In the genomic region with DNA sequence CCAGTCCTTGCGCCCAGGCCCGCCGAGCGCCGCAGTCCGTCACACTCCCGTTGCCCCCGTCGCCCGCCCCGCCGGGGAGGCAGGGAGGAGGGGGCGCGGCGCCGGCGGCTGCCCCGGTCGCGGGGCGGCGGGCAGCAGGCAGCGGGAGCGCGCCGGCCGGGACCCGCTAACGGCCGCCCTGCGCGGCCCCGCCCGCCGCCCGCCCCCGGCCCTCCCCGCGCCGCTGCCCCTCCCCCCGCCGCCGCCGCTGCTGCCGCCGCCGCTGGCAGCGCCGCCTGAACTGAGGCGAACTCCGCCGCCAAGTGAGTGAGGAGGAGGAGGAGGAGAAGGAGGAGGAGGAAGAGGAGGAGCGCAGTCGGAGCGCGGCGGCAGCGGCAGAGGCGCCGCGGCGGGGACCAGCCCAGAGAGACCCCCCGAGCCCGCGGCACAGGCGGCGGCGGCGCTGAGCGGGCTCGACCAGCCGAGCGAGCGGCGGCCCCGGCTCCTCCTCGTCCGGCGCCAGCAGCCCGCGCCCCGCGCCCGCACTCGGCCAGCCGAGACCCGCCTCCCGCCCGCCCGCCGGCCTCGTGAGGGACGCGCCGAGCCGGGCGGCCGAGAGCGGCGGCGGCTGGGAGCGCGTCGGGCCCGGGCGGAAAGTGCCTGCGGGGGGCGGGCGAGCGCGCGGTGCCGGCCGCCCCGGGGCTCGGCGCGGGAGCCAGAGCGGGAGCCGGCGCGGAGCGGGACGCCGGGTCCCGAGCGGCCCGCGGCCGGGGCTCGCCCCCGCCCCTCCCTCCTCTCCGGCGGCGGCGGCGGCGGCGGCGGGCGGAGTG, we compare ENCODE assay signal across 8 cellular contexts. TPM values are rescaled to one million over a fixed set of nuclear protein-coding genes. Genes with fewer than 3 reads are reported as not detected.
A peak's percentile ranks its signal among the peaks of the same experiment; 100 is the strongest.
DNase-seq lines count a peak whose midpoint lies in the region; ATAC-seq lines count a peak whose summit lies in the region.

A gene (plus strand): TSS at position 352 of the 809 bp plus-strand sequence. CDS start 476 bp downstream, outside the sequence.

- DNase-seq in NCI-H345 (lab: John Stamatoyannopoulos, UW) (peak; percentile 52), NCI-H345 treated with DMSO at 0.1 percent for 48 hours (lab: John Stamatoyannopoulos, UW; ENCODE audit: unreplicated experiment) (no peak), NCI-H510A (lab: John Stamatoyannopoulos, UW) (peak; percentile 42), mesenchymal stem cell (peak; percentile 75)
- peak; percentile 83 for DNase-seq in activated CD8-positive, alpha-beta T cell treated with anti-CD3 and anti-CD28 coated beads, Interleukin-2, amount 10 ng/mL, durations not matched to agents 7 days and 5 days
- peak; percentile 68 for DNase-seq in effector CD8-positive, alpha-beta T cell (lab: John Stamatoyannopoulos, UW)
- peak; percentile 61 for DNase-seq in stimulated activated CD8-positive, alpha-beta memory T cell treated with anti-CD3 and anti-CD28 coated beads, Interleukin-12 subunit alpha, Interleukin-12 subunit beta, amount 100 ng/mL, for 24 hours (ENCODE audit: extremely low read depth)

- H2AK5ac ChIP-seq in mesenchymal stem cell (ENCODE audit: low read length, severe bottlenecking), result no peak within 1 kb of the TSS

- no peaks in the 10 kb centered on the region for H3K36me3 Mint-ChIP-seq in activated CD8-positive, alpha-beta T cell treated with anti-CD3 and anti-CD28 coated beads, Interleukin-2, amount 10 ng/mL, durations not matched to agents 7 days and 5 days (ENCODE audit: low read depth)

- H3K27me3 ChIP-seq in mesenchymal stem cell (ENCODE audit: control insufficient read depth in 1 of 2, insufficient read depth in 1 of 2, low read length in 2 of 2), result no peaks in the 10 kb centered on the region

- peak within 1 kb of the TSS; percentile 88 for H3K27ac Mint-ChIP-seq in activated CD8-positive, alpha-beta T cell treated with anti-CD3 and anti-CD28 coated beads, Interleukin-2, amount 10 ng/mL, durations not matched to agents 7 days and 5 days

- H2BK12ac ChIP-seq in mesenchymal stem cell (ENCODE audit: low read length in 2 of 2), result peak within 1 kb of the TSS in 1 of 2 experiments; percentile 63

- H2BK120ac ChIP-seq in mesenchymal stem cell (ENCODE audit: low read depth, low read length), result peak within 1 kb of the TSS; percentile 99

- no peaks in the 10 kb centered on the region for H3K9me3 Mint-ChIP-seq in activated CD8-positive, alpha-beta T cell treated with anti-CD3 and anti-CD28 coated beads, Interleukin-2, amount 10 ng/mL, durations not matched to agents 7 days and 5 days (ENCODE audit: insufficient read depth)

- peaks cover 2% of the 10 kb centered on the region for H3K79me1 ChIP-seq in mesenchymal stem cell (replicated peaks; ENCODE audit: low read length, poor library complexity, severe bottlenecking)

- ATAC-seq in HG02938 (IDR thresholded peaks at IDR 0.05; ENCODE audit: unreplicated experiment), result peak; percentile 31
- peak; percentile 65 for ATAC-seq in activated CD8-positive, alpha-beta T cell treated with anti-CD3 and anti-CD28 coated beads, Interleukin-2, amount 10 ng/mL, durations not matched to agents 7 days and 5 days

- peak within 1 kb of the TSS; percentile 97 to 99 for H3K18ac ChIP-seq in mesenchymal stem cell (ENCODE audit: low read depth in 1 of 2, low read length in 2 of 2)

- 1% methylated on average over 24 of the region's 141 CpGs for WGBS in mesenchymal stem cell

- no peaks in the 10 kb centered on the region for H3K9me3 ChIP-seq in mesenchymal stem cell (ENCODE audit: control insufficient read depth, low read length)

- H4K8ac ChIP-seq in mesenchymal stem cell (ENCODE audit: low read length), result peak within 1 kb of the TSS; percentile 98

- H3K4me3 ChIP-seq in mesenchymal stem cell (ENCODE audit: insufficient read depth in 1 of 2, low read depth in 1 of 2, low read length in 2 of 2), result peak within 1 kb of the TSS; percentile 89 to 97

- H2BK5ac ChIP-seq in mesenchymal stem cell (ENCODE audit: low read depth, low read length, poor library complexity, severe bottlenecking), result peak within 1 kb of the TSS; percentile 97

- CTCF ChIA-PET in activated CD8-positive, alpha-beta T cell treated with anti-CD3 and anti-CD28 coated beads, Interleukin-2, amount 10 ng/mL, durations not matched to agents 7 days and 5 days (lab: Charles Lee), result interaction anchor here (2.1 to 2.2 kb wide), 2 partner anchors 9 to 140 kb away, joined by 10 to 15 read pairs; no protein-coding TSS in a partner anchor

- H2BK15ac ChIP-seq in mesenchymal stem cell (ENCODE audit: low read depth, poor library complexity, severe bottlenecking), result peak within 1 kb of the TSS; percentile 90

- H3K4me3 Mint-ChIP-seq in activated CD8-positive, alpha-beta T cell treated with anti-CD3 and anti-CD28 coated beads, Interleukin-2, amount 10 ng/mL, durations not matched to agents 7 days and 5 days, result peak within 1 kb of the TSS; percentile 75

- H3K27ac ChIP-seq in mesenchymal stem cell (ENCODE audit: low read length, poor library complexity, severe bottlenecking), result peak within 1 kb of the TSS; percentile 93

- peaks cover 35% of the 10 kb centered on the region for H3K4me1 Mint-ChIP-seq in activated CD8-positive, alpha-beta T cell treated with anti-CD3 and anti-CD28 coated beads, Interleukin-2, amount 10 ng/mL, durations not matched to agents 7 days and 5 days (ENCODE audit: low read depth)

- POLR2A ChIA-PET in activated CD8-positive, alpha-beta T cell treated with anti-CD3 and anti-CD28 coated beads, Interleukin-2, amount 10 ng/mL, durations not matched to agents 7 days and 5 days (lab: Charles Lee), result interaction anchor here (0.6 to 2.4 kb wide), 6 partner anchors 9 to 147 kb away, joined by 3 to 7 read pairs (median 4); no protein-coding TSS in a partner anchor

- peak within 1 kb of the TSS; percentile 97 for H3K9ac ChIP-seq in mesenchymal stem cell (ENCODE audit: low read length)

- peaks cover 10% of the 10 kb centered on the region for H3K27me3 Mint-ChIP-seq in activated CD8-positive, alpha-beta T cell treated with anti-CD3 and anti-CD28 coated beads, Interleukin-2, amount 10 ng/mL, durations not matched to agents 7 days and 5 days (ENCODE audit: low read depth)

- peak within 1 kb of the TSS; percentile 20 to 83 for H3K23ac ChIP-seq in mesenchymal stem cell (ENCODE audit: low read length in 2 of 2)

- peak within 1 kb of the TSS; percentile 90 for H4K91ac ChIP-seq in mesenchymal stem cell (ENCODE audit: low read length)

- peak within 1 kb of the TSS; percentile 83 to 97 for H3K4ac ChIP-seq in mesenchymal stem cell (ENCODE audit: low read depth in 1 of 2, low read length in 2 of 2)

- peaks cover 5% of the 10 kb centered on the region for H3K4me1 ChIP-seq in mesenchymal stem cell (ENCODE audit: control insufficient read depth, insufficient read depth, low read depth, low read length)

- no peaks in the 10 kb centered on the region for H3K36me3 ChIP-seq in mesenchymal stem cell (ENCODE audit: control insufficient read depth in 1 of 2, insufficient read depth in 2 of 2, low read depth in 1 of 2, low read length in 2 of 2)

- peak within 1 kb of the TSS; percentile 81 for H2AFZ ChIP-seq in mesenchymal stem cell (ENCODE audit: low read depth, low read length)

- peak within 1 kb of the TSS; percentile 71 for H3K4me2 ChIP-seq in mesenchymal stem cell (ENCODE audit: low read length, poor library complexity, severe bottlenecking)

- peak within 1 kb of the TSS; percentile 95 to 98 for H3K14ac ChIP-seq in mesenchymal stem cell (ENCODE audit: low read length in 2 of 2)

RNA-seq across cellular contexts. Expression of the gene that starts here (rescaled TPM):
- 10 to 100 TPM; 55.3 to 58.6 TPM for total RNA-seq in activated CD8-positive, alpha-beta T cell treated with anti-CD3 and anti-CD28 coated beads, Interleukin-2, amount 10 ng/mL, durations not matched to agents 7 days and 5 days
- 92.5 TPM for polyA plus RNA-seq in mesenchymal stem cell (2013, experiment 1 of 2)
- 90.5 TPM for polyA plus RNA-seq in mesenchymal stem cell (2013, experiment 2 of 2)
